In genomic region chr1:221576268-221576667, GRCh38 we compare ENCODE assay signal across 1 cellular context.
TF ChIP-seq lines count a peak whose summit lies in the region.

No MANE protein-coding gene starts in this region.

TF ChIP-seq in SK-N-SH treated with all-trans-retinoic acid at 6 μM for 48 hours, 23 proteins besides CTCF, POLR2A, EP300 and RAD21 (continued from another document):
- no peak for TF ChIP-seq CSRNP3 (CRISPR knock-in tag; IDR thresholded peaks at IDR 0.05)
